Comparison of ENCODE assay signal across 10 cellular contexts in the genomic region with DNA sequence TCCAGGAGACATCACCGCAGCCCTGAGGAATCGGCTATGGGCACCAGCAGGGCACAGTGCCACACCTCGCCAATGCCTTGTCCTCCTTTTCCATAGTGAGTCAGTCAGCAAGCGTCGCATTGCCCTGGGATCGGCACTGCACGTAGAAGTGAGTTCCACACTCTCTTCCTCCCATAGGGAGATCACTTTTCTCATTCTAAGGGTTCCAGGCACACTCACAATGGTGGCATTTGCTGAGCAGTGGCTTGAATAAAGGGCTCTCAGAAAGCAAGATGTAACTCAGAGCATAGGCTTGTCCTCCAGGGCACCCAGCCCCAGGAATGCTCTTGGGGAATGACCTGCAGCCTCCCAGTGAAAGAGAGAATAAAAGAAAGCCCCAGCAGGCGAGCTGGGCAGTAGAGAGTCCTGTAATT. TPM values are rescaled to one million over a fixed set of nuclear protein-coding genes. Genes with fewer than 3 reads are reported as not detected.
DNase-seq lines count a peak whose midpoint lies in the region; ATAC-seq and TF ChIP-seq lines count a peak whose summit lies in the region.
"Had no signal": no experiment of that assay in that cellular context is flagged by ENCODE, and none has a peak within 500 bp of the region (broad histone marks: within the 10 kb centered on the region; RNA-seq: fewer than 3 reads in every experiment).

No MANE protein-coding gene starts in this region.

- H3K4me1 ChIP-seq in testis, result peaks cover 12% of the 10 kb centered on the region

- DNase-seq in DMS53 (lab: John Stamatoyannopoulos, UW) (peak; percentile 28), DMS53 treated with DMSO at 0.1 percent for 48 hours (lab: John Stamatoyannopoulos, UW; ENCODE audit: unreplicated experiment) (no peak), immature natural killer cell (no peak), testis (no peak), NCI-H1092 treated with DMSO at 0.1 percent for 48 hours (lab: John Stamatoyannopoulos, UW) (no peak), OCI-M1 (lab: John Stamatoyannopoulos, UW) (no peak)
- DNase-seq: activated CD4-positive, alpha-beta T cell treated with anti-CD3 and anti-CD28 coated beads, Interleukin-2, amount 50 U/mL, for 48 hours had no signal

- no peaks in the 10 kb centered on the region for H3K27me3 Mint-ChIP-seq in activated naive CD8-positive, alpha-beta T cell
- peaks cover 27 to 35% (median 27%) of the 10 kb centered on the region in 3 donors for H3K27me3 Mint-ChIP-seq in immature natural killer cell (ENCODE audit: low read depth in 3 of 3)

- WGBS in testis, 2 donors, result 67 to 70% methylated on average over 8 of the region's 8 CpGs

- TF ChIP-seq CTCF in testis (IDR thresholded peaks at IDR 0.05), result no peak

- peak overlapping the region; percentile 96 for H3K4me3 Mint-ChIP-seq in activated naive CD8-positive, alpha-beta T cell
- peak overlapping the region in 4 of 5 donors; percentile 86 to 92 (median 92) for H3K4me3 Mint-ChIP-seq in immature natural killer cell

- ATAC-seq in HG02678 (IDR thresholded peaks at IDR 0.05; ENCODE audit: unreplicated experiment), result no peak

- H3K4me3 ChIP-seq in testis, result peak overlapping the region in 1 of 2 donors; percentile 95

- peak overlapping the region; percentile 98 to 100 for H3K27ac ChIP-seq in testis
- H3K27ac ChIP-seq: 22Rv1 had no signal

- H3K36me3 ChIP-seq in testis (ENCODE audit: low read depth, missing control alignments), result no peaks in the 10 kb centered on the region

- H3K36me3 Mint-ChIP-seq in activated naive CD8-positive, alpha-beta T cell, result no peaks in the 10 kb centered on the region
- H3K36me3 Mint-ChIP-seq in immature natural killer cell, result peaks cover 0 to under 1% (median 0%) of the 10 kb centered on the region in 3 donors

- no peak for TF ChIP-seq POLR2A in testis (IDR thresholded peaks at IDR 0.05)

- H3K27me3 ChIP-seq in testis, result no peaks in the 10 kb centered on the region

- peaks cover 50% of the 10 kb centered on the region for H3K4me1 Mint-ChIP-seq in activated naive CD8-positive, alpha-beta T cell (ENCODE audit: low read depth)
- peaks cover 38 to 41% of the 10 kb centered on the region in 2 donors for H3K4me1 Mint-ChIP-seq in immature natural killer cell

- H3K9me3 Mint-ChIP-seq in activated naive CD8-positive, alpha-beta T cell (ENCODE audit: low read depth), result no peaks in the 10 kb centered on the region
- H3K9me3 Mint-ChIP-seq in immature natural killer cell, result no peaks in the 10 kb centered on the region

- H3K9me3 ChIP-seq in testis, result no peaks in the 10 kb centered on the region

- H3K27ac Mint-ChIP-seq in activated naive CD8-positive, alpha-beta T cell, result peak overlapping the region; percentile 92
- peak overlapping the region; percentile 72 to 96 (median 92) for H3K27ac Mint-ChIP-seq in immature natural killer cell

- intact Hi-C loops in testis (cut with DNase I; ENCODE audit: low total_unique reads), result no loop called here

RNA-seq across cellular contexts. Expression of a gene that starts 1.1 kb away (rescaled TPM):
- 100 to 1,000 TPM in 2 of 3 donors, 10 to 100 TPM in 1; 61.5 to 183 (median 142) TPM for polyA plus RNA-seq in immature natural killer cell
- total RNA-seq in testis, result 1,000 to 10,000 TPM in 1 of 2 donors, 100 to 1,000 TPM in 1; 758 to 1,483 TPM
- polyA plus RNA-seq in testis (ENCODE audit: insufficient read depth, low read depth, low replicate concordance), result 938 TPM

RNA-seq across cellular contexts. Expression of a gene that starts 25.4 kb away (rescaled TPM):
- polyA plus RNA-seq in immature natural killer cell (1 to 10 TPM; 1.4 to 7.8 (median 3.6) TPM), testis (ENCODE audit: insufficient read depth, low read depth, low replicate concordance) (6.9 TPM)
- total RNA-seq in testis, result 10 to 100 TPM in 1 of 2 donors, 1 to 10 TPM in 1; 9.7 to 12.1 TPM
